7 cellular contexts compared by ENCODE assay signal in genomic region chr6:29736563-29736962, GRCh38. TPM values are rescaled to one million over a fixed set of nuclear protein-coding genes. Genes with fewer than 3 reads are reported as not detected.
"Had no signal": no experiment of that assay in that cellular context is flagged by ENCODE, and none has a peak within 500 bp of the region (broad histone marks: within the 10 kb centered on the region; RNA-seq: fewer than 3 reads in every experiment).

No MANE protein-coding gene starts in this region.

- H3K4me3 ChIP-seq: GM23338 had no signal

- H3K4me1 Mint-ChIP-seq: GM23338, H9 had no signal

- ATAC-seq: GM23338, HepG2 had no signal

- H3K27ac Mint-ChIP-seq: GM23338, H9, IgD-negative memory B cell had no signal

- H3K9me3 Mint-ChIP-seq: GM23338, H9, IgD-negative memory B cell had no signal

- H3K27ac ChIP-seq: HL-60 had no signal

- H3K4me3 Mint-ChIP-seq: GM23338, H9, IgD-negative memory B cell had no signal

- H3K27me3 Mint-ChIP-seq: IgD-negative memory B cell had no signal

- DNase-seq: H9, HCEC 1CT had no signal

RNA-seq across cellular contexts. Expression of gene ZFP57, which starts 55.6 kb away (rescaled TPM):
- total RNA-seq: HepG2, HT1080 had no signal
- polyA plus RNA-seq: HepG2 had no signal
